Comparison of ENCODE assay signal across 23 cellular contexts in the genomic region with DNA sequence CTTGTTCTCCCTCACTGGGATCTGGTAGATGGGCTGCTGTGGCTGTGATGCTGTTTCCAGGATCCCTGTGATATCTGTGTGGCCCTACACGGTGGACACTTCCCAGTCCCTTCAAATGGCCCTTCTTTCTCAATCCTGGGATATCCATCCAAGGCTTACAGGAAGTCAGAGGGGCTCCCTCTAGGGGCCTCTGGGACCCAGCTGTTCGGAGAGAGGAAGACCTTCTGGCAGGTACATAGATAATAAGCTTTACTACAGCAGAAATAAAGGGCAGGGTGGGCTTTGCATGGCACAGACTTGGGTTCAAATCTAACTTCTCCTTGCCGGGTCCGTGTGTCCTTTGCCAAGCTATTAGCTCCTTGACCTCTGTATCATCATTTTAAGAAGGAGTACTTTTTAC.
"Had no signal": no experiment of that assay in that cellular context is flagged by ENCODE, and none has a peak within 500 bp of the region (broad histone marks: within the 10 kb centered on the region; RNA-seq: fewer than 3 reads in every experiment).

No MANE protein-coding gene starts in this region.

- H3K4me3 ChIP-seq: body of pancreas, cardiac muscle cell, heart right ventricle, left ventricle myocardium inferior, pancreas, thoracic aorta, vagina had no signal

- H3K9me3 ChIP-seq: body of pancreas, pancreas, thoracic aorta, vagina had no signal

- ATAC-seq: activated CD8-positive, alpha-beta T cell treated with anti-CD3 and anti-CD28 coated beads, Interleukin-2, amount 10 ng/mL, durations not matched to agents 7 days and 5 days; body of pancreas; heart right ventricle; natural killer cell treated with Interleukin-12 subunit alpha and Interleukin-12 subunit beta and Interleukin-15 and Interleukin-18, amount 100 ng/mL, for 72 hours; pancreas; right cardiac atrium had no signal

- H3K9me3 Mint-ChIP-seq: natural killer cell treated with Interleukin-12 subunit alpha and Interleukin-12 subunit beta and Interleukin-15 and Interleukin-18, amount 100 ng/mL, for 72 hours; type B pancreatic cell had no signal

- H3K36me3 ChIP-seq: cardiac muscle cell, heart right ventricle, left ventricle myocardium inferior, pancreas, thoracic aorta, vagina had no signal

- H3K4me1 ChIP-seq: body of pancreas, heart right ventricle, left ventricle myocardium inferior, pancreas, vagina had no signal

- H3K4me3 Mint-ChIP-seq: activated CD8-positive, alpha-beta T cell treated with anti-CD3 and anti-CD28 coated beads, Interleukin-2, amount 10 ng/mL, durations not matched to agents 7 days and 5 days; activated T-helper 1 cell treated with anti-CD3 and anti-CD28 coated beads, Interleukin-12 subunit alpha, Interleukin-12 subunit beta, Interleukin-2, Interleukin-4 antibody, amounts not matched to agents 30 ng/mL and 10 ng/mL and 1 ng/mL, durations not matched to agents 14 hours and 24 hours and 36 hours; natural killer cell treated with Interleukin-12 subunit alpha and Interleukin-12 subunit beta and Interleukin-15 and Interleukin-18, amount 100 ng/mL, for 72 hours; type B pancreatic cell had no signal

- H3K27ac ChIP-seq: body of pancreas, cardiac muscle cell, heart right ventricle, left ventricle myocardium inferior, pancreas, thoracic aorta, vagina, VCaP had no signal

- H3K36me3 Mint-ChIP-seq: natural killer cell treated with Interleukin-12 subunit alpha and Interleukin-12 subunit beta and Interleukin-15 and Interleukin-18, amount 100 ng/mL, for 72 hours; type B pancreatic cell had no signal

- H3K27me3 ChIP-seq: body of pancreas, cardiac muscle cell, pancreas, vagina had no signal

- DNase-seq: activated CD4-positive, alpha-beta T cell treated with anti-CD3 and anti-CD28 coated beads, Interleukin-2, amount 50 U/mL, for 1 hour; activated CD4-positive, CD25-positive, alpha-beta regulatory T cell treated with anti-CD3 and anti-CD28 coated beads, Interleukin-2, amount 50 U/mL, for 72 hours; activated CD8-positive, alpha-beta T cell treated with anti-CD3 and anti-CD28 coated beads, Interleukin-2, amount 10 ng/mL, durations not matched to agents 7 days and 5 days; activated gamma-delta T cell; activated naive CD4-positive, alpha-beta T cell treated with anti-CD3 and anti-CD28 coated beads, Interleukin-2, amount 50 U/mL, for 16 hours; anterior cingulate cortex; body of pancreas; cortex of kidney; heart right ventricle; left ventricle myocardium inferior; mammary epithelial cell; midbrain; pancreas; right cardiac atrium; stimulated activated CD4-positive, alpha-beta T cell treated with anti-CD3 and anti-CD28 coated beads, Interleukin-4, amount 100 ng/mL, for 24 hours; stimulated activated naive CD4-positive, alpha-beta T cell treated with Interleukin-2 at 50 U/mL for 16 hours had no signal

- H3K27ac Mint-ChIP-seq: activated CD8-positive, alpha-beta T cell treated with anti-CD3 and anti-CD28 coated beads, Interleukin-2, amount 10 ng/mL, durations not matched to agents 7 days and 5 days; activated T-helper 1 cell treated with anti-CD3 and anti-CD28 coated beads, Interleukin-12 subunit alpha, Interleukin-12 subunit beta, Interleukin-2, Interleukin-4 antibody, amounts not matched to agents 30 ng/mL and 10 ng/mL and 1 ng/mL, durations not matched to agents 14 hours and 24 hours and 36 hours; natural killer cell treated with Interleukin-12 subunit alpha and Interleukin-12 subunit beta and Interleukin-15 and Interleukin-18, amount 100 ng/mL, for 72 hours; type B pancreatic cell had no signal
